8 cellular contexts compared by ENCODE assay signal in genomic region chr5:139765409-139766217, GRCh38. TPM values are rescaled to one million over a fixed set of nuclear protein-coding genes. Genes with fewer than 3 reads are reported as not detected.
DNase-seq lines count a peak whose midpoint lies in the region; ATAC-seq and TF ChIP-seq lines count a peak whose summit lies in the region.

No MANE protein-coding gene starts in this region.

- TF ChIP-seq CTCF in PC-9 (conservative IDR thresholded peaks at IDR 0.05), result peak; percentile 99
- TF ChIP-seq CTCF in fibroblast of pulmonary artery (IDR thresholded peaks at IDR 0.05; ENCODE audit: low read length, missing control alignments), result peak; percentile 65
- TF ChIP-seq CTCF in nephron (IDR thresholded peaks at IDR 0.05; ENCODE audit: unreplicated experiment in 3 of 3), result peak; percentile 100

- no peaks in the 10 kb centered on the region for H3K36me3 ChIP-seq in CD4-positive, alpha-beta memory T cell (ENCODE audit: insufficient read depth, low read length)
- no peaks in the 10 kb centered on the region for H3K36me3 ChIP-seq in PC-9 (ENCODE audit: low read depth)

- H3K79me2 ChIP-seq in PC-9 (ENCODE audit: low read depth), result no peaks in the 10 kb centered on the region

- peak overlapping the region in 5 of 7 donors; percentile 31 to 66 (median 52) for H3K27ac Mint-ChIP-seq in CD4-positive, alpha-beta memory T cell
- no peak overlapping the region for H3K27ac Mint-ChIP-seq in activated T-helper 2 cell treated with anti-CD3 and anti-CD28 coated beads, Interferon-gamma antibody, Interleukin-2, Interleukin-4, amounts not matched to agents 10 μg/mL and 5 μg/mL and 100 μg/mL, durations not matched to agents 14 hours and 24 hours and 36 hours
- H3K27ac Mint-ChIP-seq in nephron, result peak overlapping the region; percentile 28 to 34 (median 32)
- H3K27ac Mint-ChIP-seq in stimulated activated naive CD8-positive, alpha-beta T cell treated with anti-CD3 and anti-CD28 coated beads, Interleukin-15, Interleukin-2, amounts not matched to agents 100 ng/mL and 50 ng/mL, for 24 hours, result no peak overlapping the region

- BruUV-seq in PC-9 (replicated peaks; lab: Mats Ljungman, UMichigan), result no TSS peak

- H3K9me2 ChIP-seq in PC-9 (ENCODE audit: insufficient read depth), result no peaks in the 10 kb centered on the region

- H2AFZ ChIP-seq in PC-9, result peak overlapping the region; percentile 81

- H3K4me1 ChIP-seq in CD4-positive, alpha-beta memory T cell (ENCODE audit: insufficient read depth, low read length), result peaks cover 9% of the 10 kb centered on the region
- H3K4me1 ChIP-seq in PC-9 (replicated peaks; ENCODE audit: insufficient read depth), result peaks cover 18% of the 10 kb centered on the region

- no peaks in the 10 kb centered on the region for H3K9me3 ChIP-seq in CD4-positive, alpha-beta memory T cell (ENCODE audit: control insufficient read depth in 1 of 2, low read length in 2 of 2)
- no peaks in the 10 kb centered on the region for H3K9me3 ChIP-seq in PC-9 (ENCODE audit: insufficient read depth, low read depth)

- no peaks in the 10 kb centered on the region for H4K20me1 ChIP-seq in PC-9 (ENCODE audit: insufficient read depth)

- intact Hi-C loops in CD4-positive, alpha-beta memory T cell (cut with micrococcal nuclease), result loop anchor here (1.0 kb wide), 5 partner anchors 18 to 343 kb away; no protein-coding TSS in a partner anchor
- intact Hi-C loops in PC-9 (cut with micrococcal nuclease; ENCODE audit: unreplicated experiment), result loop anchor here (1.0 to 2.0 kb wide), 4 partner anchors 40 to 132 kb away; no protein-coding TSS in a partner anchor
- intact Hi-C loops in activated T-helper 2 cell treated with anti-CD3 and anti-CD28 coated beads, Interferon-gamma antibody, Interleukin-2, Interleukin-4, amounts not matched to agents 10 μg/mL and 5 μg/mL and 100 μg/mL, durations not matched to agents 14 hours and 24 hours and 36 hours (cut with micrococcal nuclease), result loop anchor here (1.0 to 10.0 kb wide), 4 partner anchors 19 to 351 kb away; partner anchors contain the start of gene UBE2D2

- H3K4me3 ChIP-seq in CD4-positive, alpha-beta memory T cell (ENCODE audit: low read length in 2 of 2), result peak overlapping the region; percentile 23 to 56
- peak overlapping the region; percentile 73 for H3K4me3 ChIP-seq in PC-9
- peak overlapping the region; percentile 59 for H3K4me3 ChIP-seq in fibroblast of pulmonary artery (replicated peaks; ENCODE audit: low read depth, low read length)

- H3K9me3 Mint-ChIP-seq in CD4-positive, alpha-beta memory T cell, result no peaks in the 10 kb centered on the region
- no peaks in the 10 kb centered on the region for H3K9me3 Mint-ChIP-seq in activated T-helper 2 cell treated with anti-CD3 and anti-CD28 coated beads, Interferon-gamma antibody, Interleukin-2, Interleukin-4, amounts not matched to agents 10 μg/mL and 5 μg/mL and 100 μg/mL, durations not matched to agents 14 hours and 24 hours and 36 hours
- no peaks in the 10 kb centered on the region for H3K9me3 Mint-ChIP-seq in nephron
- no peaks in the 10 kb centered on the region for H3K9me3 Mint-ChIP-seq in stimulated activated naive CD8-positive, alpha-beta T cell treated with anti-CD3 and anti-CD28 coated beads, Interleukin-15, Interleukin-2, amounts not matched to agents 100 ng/mL and 50 ng/mL, for 24 hours

- peaks cover 19 to 33% of the 10 kb centered on the region in 2 donors for H3K27me3 Mint-ChIP-seq in CD4-positive, alpha-beta memory T cell
- H3K27me3 Mint-ChIP-seq in activated T-helper 2 cell treated with anti-CD3 and anti-CD28 coated beads, Interferon-gamma antibody, Interleukin-2, Interleukin-4, amounts not matched to agents 10 μg/mL and 5 μg/mL and 100 μg/mL, durations not matched to agents 14 hours and 24 hours and 36 hours (ENCODE audit: low read depth), result peaks cover 39% of the 10 kb centered on the region
- H3K27me3 Mint-ChIP-seq in nephron (ENCODE audit: low read depth), result peaks cover 45% of the 10 kb centered on the region
- peaks cover 20% of the 10 kb centered on the region for H3K27me3 Mint-ChIP-seq in stimulated activated naive CD8-positive, alpha-beta T cell treated with anti-CD3 and anti-CD28 coated beads, Interleukin-15, Interleukin-2, amounts not matched to agents 100 ng/mL and 50 ng/mL, for 24 hours

- H3K4me3 Mint-ChIP-seq in CD4-positive, alpha-beta memory T cell, result peak overlapping the region; percentile 25 to 72 (median 54)
- peak overlapping the region; percentile 56 for H3K4me3 Mint-ChIP-seq in activated T-helper 2 cell treated with anti-CD3 and anti-CD28 coated beads, Interferon-gamma antibody, Interleukin-2, Interleukin-4, amounts not matched to agents 10 μg/mL and 5 μg/mL and 100 μg/mL, durations not matched to agents 14 hours and 24 hours and 36 hours (ENCODE audit: low read depth)
- H3K4me3 Mint-ChIP-seq in nephron, result peak overlapping the region; percentile 69 to 81 (median 73)
- H3K4me3 Mint-ChIP-seq in stimulated activated naive CD8-positive, alpha-beta T cell treated with anti-CD3 and anti-CD28 coated beads, Interleukin-15, Interleukin-2, amounts not matched to agents 100 ng/mL and 50 ng/mL, for 24 hours, result peak overlapping the region; percentile 76

- peak overlapping the region; percentile 76 for H3K4me2 ChIP-seq in PC-9

- DNase-seq in CD4-positive, alpha-beta memory T cell, result peak; percentile 78 to 87 (median 84)
- peak; percentile 78 for DNase-seq in HK-2 (ENCODE audit: unreplicated experiment)
- peak in 1 of 2 experiments; percentile 80 for DNase-seq in PC-9
- DNase-seq in activated T-helper 2 cell treated with anti-CD3 and anti-CD28 coated beads, Interferon-gamma antibody, Interleukin-2, Interleukin-4, amounts not matched to agents 10 μg/mL and 5 μg/mL and 100 μg/mL, durations not matched to agents 14 hours and 24 hours and 36 hours (ENCODE audit: low spot score), result peak; percentile 68
- peak; percentile 73 for DNase-seq in fibroblast of pulmonary artery (ENCODE audit: low read depth)

- H3K36me3 Mint-ChIP-seq in CD4-positive, alpha-beta memory T cell, result no peaks in the 10 kb centered on the region
- no peaks in the 10 kb centered on the region for H3K36me3 Mint-ChIP-seq in activated T-helper 2 cell treated with anti-CD3 and anti-CD28 coated beads, Interferon-gamma antibody, Interleukin-2, Interleukin-4, amounts not matched to agents 10 μg/mL and 5 μg/mL and 100 μg/mL, durations not matched to agents 14 hours and 24 hours and 36 hours (ENCODE audit: low read depth)
- H3K36me3 Mint-ChIP-seq in nephron (ENCODE audit: low read depth), result no peaks in the 10 kb centered on the region
- H3K36me3 Mint-ChIP-seq in stimulated activated naive CD8-positive, alpha-beta T cell treated with anti-CD3 and anti-CD28 coated beads, Interleukin-15, Interleukin-2, amounts not matched to agents 100 ng/mL and 50 ng/mL, for 24 hours (ENCODE audit: low read depth), result no peaks in the 10 kb centered on the region

- ATAC-seq in GM19452 (IDR thresholded peaks at IDR 0.05; ENCODE audit: unreplicated experiment), result peak; percentile 81

- no peaks in the 10 kb centered on the region; the same call in 1 of the 2 replicates for H3F3A ChIP-seq in PC-9 (ENCODE audit: insufficient read depth, low read depth)

- peaks cover 19% of the 10 kb centered on the region for H3K27me3 ChIP-seq in CD4-positive, alpha-beta memory T cell (ENCODE audit: insufficient read depth, low read length)
- no peaks in the 10 kb centered on the region for H3K27me3 ChIP-seq in PC-9 (ENCODE audit: insufficient read depth, low read depth)

- CTCF ChIA-PET in CD4-positive, alpha-beta memory T cell (lab: Charles Lee; ENCODE audit: partially characterized antibody), result interaction anchor here (0.5 to 6.1 kb wide), 36 partner anchors 11 to 978 kb away, joined by 3 to 151 read pairs (median 4); partner anchors contain the start of gene DNAJC18
- CTCF ChIA-PET in PC-9 (lab: Charles Lee), result interaction anchor here (0.5 to 1.9 kb wide), 13 partner anchors 10 to 397 kb away, joined by 3 to 16 read pairs (median 3); partner anchors contain the start of gene CXXC5

- no peak overlapping the region for H3K27ac ChIP-seq in CD4-positive, alpha-beta memory T cell (ENCODE audit: low read depth, low read length)
- no peak overlapping the region for H3K27ac ChIP-seq in PC-9

- POLR2A ChIA-PET in CD4-positive, alpha-beta memory T cell (lab: Charles Lee; ENCODE audit: partially characterized antibody), result interaction anchor here (0.6 to 3.0 kb wide), 6 partner anchors 18 to 204 kb away, joined by 3 to 28 read pairs (median 4); partner anchors contain the start of gene UBE2D2
- POLR2A ChIA-PET in PC-9 (lab: Charles Lee; ENCODE audit: unreplicated experiment), result no interaction called here

- H3K4me1 Mint-ChIP-seq in CD4-positive, alpha-beta memory T cell, result peaks cover 5 to 8% (median 7%) of the 10 kb centered on the region in 4 donors
- H3K4me1 Mint-ChIP-seq in activated T-helper 2 cell treated with anti-CD3 and anti-CD28 coated beads, Interferon-gamma antibody, Interleukin-2, Interleukin-4, amounts not matched to agents 10 μg/mL and 5 μg/mL and 100 μg/mL, durations not matched to agents 14 hours and 24 hours and 36 hours (ENCODE audit: low read depth), result peaks cover 8% of the 10 kb centered on the region
- H3K4me1 Mint-ChIP-seq in nephron, result peaks cover 35% of the 10 kb centered on the region
- H3K4me1 Mint-ChIP-seq in stimulated activated naive CD8-positive, alpha-beta T cell treated with anti-CD3 and anti-CD28 coated beads, Interleukin-15, Interleukin-2, amounts not matched to agents 100 ng/mL and 50 ng/mL, for 24 hours (ENCODE audit: low read depth), result peaks cover 13% of the 10 kb centered on the region

RNA-seq across cellular contexts. Expression of gene PSD2, which starts 30.0 kb away (rescaled TPM):
- total RNA-seq in CD4-positive, alpha-beta memory T cell, result not detected
- polyA plus RNA-seq in CD4-positive, alpha-beta memory T cell, result not detected
- 0.07 and 0.08 TPM in 2 replicates for total RNA-seq in PC-9 (2021)
- total RNA-seq in activated T-helper 2 cell treated with anti-CD3 and anti-CD28 coated beads, Interferon-gamma antibody, Interleukin-2, Interleukin-4, amounts not matched to agents 10 μg/mL and 5 μg/mL and 100 μg/mL, durations not matched to agents 14 hours and 24 hours and 36 hours, result not detected in 2 replicates

Comparison
In these comparisons a context has a peak if more than half of its experiments do, and no peak if none do; other contexts are left out.
1. H3K27ac Mint-ChIP-seq: peak in CD4-positive, alpha-beta memory T cell (5 of 7) and nephron (3 of 3); none in activated T-helper 2 cell treated with anti-CD3 and anti-CD28 coated beads, Interferon-gamma antibody, Interleukin-2, Interleukin-4, amounts not matched to agents 10 μg/mL and 5 μg/mL and 100 μg/mL, durations not matched to agents 14 hours and 24 hours and 36 hours (single experiment) and stimulated activated naive CD8-positive, alpha-beta T cell treated with anti-CD3 and anti-CD28 coated beads, Interleukin-15, Interleukin-2, amounts not matched to agents 100 ng/mL and 50 ng/mL, for 24 hours (single experiment).
2. Peak in every context shown above with its lines, with median percentiles within 50 percentile points of each other: H3K4me3 ChIP-seq, H3K4me3 Mint-ChIP-seq and CTCF ChIP-seq.